Comparison of ENCODE assay signal across 40 cellular contexts in the genomic region with DNA sequence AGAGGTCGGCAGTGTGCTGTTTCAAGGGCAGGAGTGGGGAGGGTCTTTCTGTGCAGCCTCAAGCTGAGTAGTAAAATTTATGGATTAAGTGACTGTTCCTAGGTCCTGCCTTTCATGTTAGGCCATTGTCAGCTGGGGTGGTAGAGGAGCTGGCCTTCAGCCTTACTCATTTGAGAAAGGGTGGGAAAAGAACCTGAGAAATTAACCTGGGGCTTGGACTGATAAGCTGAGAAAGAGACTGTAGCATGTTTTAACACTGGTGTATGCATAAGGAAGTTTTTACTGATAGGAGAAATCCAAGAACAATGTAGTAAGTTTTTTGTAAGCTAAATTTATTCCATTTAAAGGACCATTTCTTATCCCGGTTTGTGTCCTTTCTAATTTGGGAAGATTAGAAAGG.
"Had no signal": no experiment of that assay in that cellular context is flagged by ENCODE, and none has a peak within 500 bp of the region (broad histone marks: within the 10 kb centered on the region; RNA-seq: fewer than 3 reads in every experiment).

No MANE protein-coding gene starts in this region.

- H3K27me3 Mint-ChIP-seq: activated CD4-positive, alpha-beta memory T cell treated with anti-CD3 and anti-CD28 coated beads, Interleukin-2, amount 10 ng/mL, durations not matched to agents 7 days and 5 days; activated CD4-positive, alpha-beta T cell treated with anti-CD3 and anti-CD28 coated beads for 36 hours; activated CD4-positive, alpha-beta T cell treated with anti-CD3 and anti-CD28 coated beads, Interleukin-2, amount 10 ng/mL, durations not matched to agents 7 days and 5 days; activated CD8-positive, alpha-beta memory T cell treated with anti-CD3 and anti-CD28 coated beads, Interleukin-2, amount 10 ng/mL, durations not matched to agents 7 days and 5 days; activated naive CD8-positive, alpha-beta T cell treated with anti-CD3 and anti-CD28 coated beads for 36 hours; activated T-cell treated with anti-CD3 and anti-CD28 coated beads, Interleukin-2, amount 50 U/mL, for 24 hours; activated T-helper 17 cell treated with anti-CD3 and anti-CD28 coated beads, Interleukin-2, amount 50 U/mL, for 72 hours; brain; central memory CD8-positive, alpha-beta T cell had no signal

- H3K27ac Mint-ChIP-seq: activated CD4-positive, alpha-beta memory T cell treated with anti-CD3 and anti-CD28 coated beads, Interleukin-2, amount 10 ng/mL, durations not matched to agents 7 days and 5 days; activated CD4-positive, alpha-beta T cell treated with anti-CD3 and anti-CD28 coated beads for 36 hours; activated CD4-positive, alpha-beta T cell treated with anti-CD3 and anti-CD28 coated beads, Interleukin-2, amount 10 ng/mL, durations not matched to agents 7 days and 5 days; activated CD8-positive, alpha-beta memory T cell treated with anti-CD3 and anti-CD28 coated beads, Interleukin-2, amount 10 ng/mL, durations not matched to agents 7 days and 5 days; activated CD8-positive, alpha-beta T cell treated with anti-CD3 and anti-CD28 coated beads, Interleukin-2, amount 10 ng/mL, durations not matched to agents 7 days and 5 days; activated naive CD4-positive, alpha-beta T cell treated with anti-CD3 and anti-CD28 coated beads for 36 hours; activated naive CD4-positive, alpha-beta T cell treated with anti-CD3 and anti-CD28 coated beads, Interleukin-2, amount 50 U/mL, for 72 hours; activated naive CD8-positive, alpha-beta T cell treated with anti-CD3 and anti-CD28 coated beads for 36 hours; activated T-cell treated with anti-CD3 and anti-CD28 coated beads, Interleukin-2, amount 50 U/mL, for 24 hours; activated T-helper 17 cell treated with anti-CD3 and anti-CD28 coated beads, Interleukin-2, amount 50 U/mL, for 72 hours; T-helper 1 cell treated with Interleukin-12 subunit alpha and Interleukin-12 subunit beta and Interleukin-4 antibody, amounts not matched to agents 30 μg/mL and 1 μg/mL, for 36 hours; T-helper 2 cell treated with Interferon-gamma antibody and Interleukin-4, amounts not matched to agents 5 μg/mL and 100 μg/mL, for 36 hours; WTC11 had no signal

- DNase-seq: activated CD4-positive, alpha-beta memory T cell treated with anti-CD3 and anti-CD28 coated beads, Interleukin-2, amount 10 ng/mL, durations not matched to agents 7 days and 5 days; activated CD4-positive, alpha-beta T cell treated with anti-CD3 and anti-CD28 coated beads for 1 hour; activated CD4-positive, alpha-beta T cell treated with anti-CD3 and anti-CD28 coated beads for 36 hours; activated CD4-positive, alpha-beta T cell treated with anti-CD3 and anti-CD28 coated beads for 48 hours; activated CD4-positive, alpha-beta T cell treated with anti-CD3 and anti-CD28 coated beads, Interleukin-2, amount 10 ng/mL, durations not matched to agents 7 days and 5 days; activated CD4-positive, alpha-beta T cell treated with anti-CD3 and anti-CD28 coated beads, Interleukin-2, amount 50 U/mL, for 48 hours; activated CD4-positive, CD25-positive, alpha-beta regulatory T cell; activated CD8-positive, alpha-beta memory T cell treated with anti-CD3 and anti-CD28 coated beads for 24 hours; activated CD8-positive, alpha-beta memory T cell treated with anti-CD3 and anti-CD28 coated beads, Interleukin-2, amount 10 ng/mL, durations not matched to agents 7 days and 5 days; activated CD8-positive, alpha-beta memory T cell treated with anti-CD3 and anti-CD28 coated beads, Interleukin-2, amount 50 U/mL, for 48 hours; activated CD8-positive, alpha-beta T cell treated with anti-CD3 and anti-CD28 coated beads, Interleukin-2, amount 10 ng/mL, durations not matched to agents 7 days and 5 days; activated effector memory CD4-positive, alpha-beta T cell treated with anti-CD3 and anti-CD28 coated beads, Interleukin-2, amount 50 U/mL, for 16 hours; activated gamma-delta T cell treated with Interleukin-2 at 50 U/mL for 16 hours; activated naive CD4-positive, alpha-beta T cell; activated naive CD4-positive, alpha-beta T cell treated with anti-CD3 and anti-CD28 coated beads for 36 hours; activated naive CD4-positive, alpha-beta T cell treated with anti-CD3 and anti-CD28 coated beads, Interleukin-2, amount 50 U/mL, for 16 hours; activated naive CD8-positive, alpha-beta T cell treated with anti-CD3 and anti-CD28 coated beads for 36 hours; activated T-cell treated with anti-CD3 and anti-CD28 coated beads, Interleukin-2, amount 50 U/mL, for 24 hours; activated T-cell treated with anti-CD3 and anti-CD28 coated beads, Interleukin-2, amount 50 U/mL, for 48 hours; adrenal gland; amniotic stem cell; aorta; caudate nucleus; SW 1271; T-helper 1 cell; T-helper 2 cell; T-helper 9 cell; WERI-Rb-1 had no signal

- H3K4me3 ChIP-seq: adrenal gland, cardiac muscle cell had no signal

- H3K4me3 Mint-ChIP-seq: activated CD4-positive, alpha-beta memory T cell treated with anti-CD3 and anti-CD28 coated beads, Interleukin-2, amount 10 ng/mL, durations not matched to agents 7 days and 5 days; activated CD4-positive, alpha-beta T cell treated with anti-CD3 and anti-CD28 coated beads for 36 hours; activated CD4-positive, alpha-beta T cell treated with anti-CD3 and anti-CD28 coated beads, Interleukin-2, amount 10 ng/mL, durations not matched to agents 7 days and 5 days; activated CD8-positive, alpha-beta memory T cell treated with anti-CD3 and anti-CD28 coated beads, Interleukin-2, amount 10 ng/mL, durations not matched to agents 7 days and 5 days; activated CD8-positive, alpha-beta T cell treated with anti-CD3 and anti-CD28 coated beads, Interleukin-2, amount 10 ng/mL, durations not matched to agents 7 days and 5 days; activated naive CD4-positive, alpha-beta T cell treated with anti-CD3 and anti-CD28 coated beads for 36 hours; activated naive CD8-positive, alpha-beta T cell treated with anti-CD3 and anti-CD28 coated beads for 36 hours; activated T-cell treated with anti-CD3 and anti-CD28 coated beads, Interleukin-2, amount 50 U/mL, for 24 hours; activated T-helper 17 cell treated with anti-CD3 and anti-CD28 coated beads, Interleukin-2, amount 50 U/mL, for 72 hours; brain; central memory CD8-positive, alpha-beta T cell; T-helper 1 cell treated with Interleukin-12 subunit alpha and Interleukin-12 subunit beta and Interleukin-4 antibody, amounts not matched to agents 30 μg/mL and 1 μg/mL, for 36 hours; T-helper 2 cell treated with Interferon-gamma antibody and Interleukin-4, amounts not matched to agents 5 μg/mL and 100 μg/mL, for 36 hours; WTC11 had no signal

- FAIRE-seq: astrocyte, bronchial epithelial cell, TTC549 had no signal

- ATAC-seq: activated CD4-positive, alpha-beta T cell treated with anti-CD3 and anti-CD28 coated beads for 36 hours; activated CD4-positive, CD25-positive, alpha-beta regulatory T cell treated with anti-CD3 and anti-CD28 coated beads, Interleukin-2, amount 50 U/mL, for 24 hours; activated CD8-positive, alpha-beta memory T cell treated with anti-CD3 and anti-CD28 coated beads, Interleukin-2, amount 10 ng/mL, durations not matched to agents 7 days and 5 days; activated CD8-positive, alpha-beta T cell treated with anti-CD3 and anti-CD28 coated beads, Interleukin-2, amount 10 ng/mL, durations not matched to agents 7 days and 5 days; activated naive CD4-positive, alpha-beta T cell treated with anti-CD3 and anti-CD28 coated beads, Interleukin-2, amount 50 U/mL, for 72 hours; activated T-helper 17 cell treated with anti-CD3 and anti-CD28 coated beads, Interleukin-2, amount 50 U/mL, for 72 hours; WTC11 had no signal

- H3K27ac ChIP-seq: adrenal gland, cardiac muscle cell, WERI-Rb-1 had no signal

- H3K4me1 ChIP-seq: adrenal gland had no signal

- H3K4me1 Mint-ChIP-seq: activated CD4-positive, alpha-beta memory T cell treated with anti-CD3 and anti-CD28 coated beads, Interleukin-2, amount 10 ng/mL, durations not matched to agents 7 days and 5 days; activated CD4-positive, alpha-beta T cell treated with anti-CD3 and anti-CD28 coated beads for 36 hours; activated CD4-positive, alpha-beta T cell treated with anti-CD3 and anti-CD28 coated beads, Interleukin-2, amount 10 ng/mL, durations not matched to agents 7 days and 5 days; activated CD8-positive, alpha-beta memory T cell treated with anti-CD3 and anti-CD28 coated beads, Interleukin-2, amount 10 ng/mL, durations not matched to agents 7 days and 5 days; activated naive CD8-positive, alpha-beta T cell treated with anti-CD3 and anti-CD28 coated beads for 36 hours; activated T-helper 17 cell treated with anti-CD3 and anti-CD28 coated beads, Interleukin-2, amount 50 U/mL, for 72 hours; central memory CD8-positive, alpha-beta T cell; WTC11 had no signal

- H3K36me3 ChIP-seq: WERI-Rb-1 had no signal

- H3K27me3 ChIP-seq: adrenal gland, cardiac muscle cell had no signal
